In genomic region chr12:49263400-49263763, GRCh38 we compare ENCODE assay signal across 11 cellular contexts. TPM values are rescaled to one million over a fixed set of nuclear protein-coding genes. Genes with fewer than 3 reads are reported as not detected.
DNase-seq lines count a peak whose midpoint lies in the region; ATAC-seq and TF ChIP-seq lines count a peak whose summit lies in the region.
"Had no signal": no experiment of that assay in that cellular context is flagged by ENCODE, and none has a peak within 500 bp of the region (broad histone marks: within the 10 kb centered on the region; RNA-seq: fewer than 3 reads in every experiment).

No MANE protein-coding gene starts in this region.

- H3K9me3 Mint-ChIP-seq in Caco-2 (ENCODE audit: unreplicated experiment) (no peaks in the 10 kb centered on the region), nephron progenitor cell (peaks cover 4% of the 10 kb centered on the region)

- CTCF ChIA-PET in Caco-2 (lab: Charles Lee): interaction anchor here (0.6 to 2.1 kb wide), 4 partner anchors 34 to 132 kb away, joined by 3 to 11 read pairs (median 8); partner anchors contain the start of gene TUBA1B

- no peak overlapping the region for H2AFZ ChIP-seq in KMS-11 (ENCODE audit: low read depth)

- H3K4me2 ChIP-seq in KMS-11: peak overlapping the region; percentile 45

- H3K4me1 ChIP-seq in Caco-2: peaks cover 21% of the 10 kb centered on the region
- H3K4me1 ChIP-seq in KMS-11 (ENCODE audit: low read depth, poor library complexity, severe bottlenecking): peaks cover 50% of the 10 kb centered on the region
- peaks cover 58% of the 10 kb centered on the region for H3K4me1 ChIP-seq in adipocyte (ENCODE audit: control insufficient read depth, insufficient read depth, low read length)

- peak overlapping the region; percentile 86 for H3K4me3 Mint-ChIP-seq in Caco-2 (ENCODE audit: unreplicated experiment)
- H3K4me3 Mint-ChIP-seq in nephron progenitor cell: peak overlapping the region; percentile 87

- DNase-seq in Caco-2 (no peak), adipocyte (ENCODE audit: low read depth) (no peak), nephron progenitor cell (no peak), KBM-7 (no peak)
- DNase-seq in central memory CD4-positive, alpha-beta T cell: no peak
- DNase-seq: cortex of kidney, NCI-H2107 had no signal

- peak overlapping the region; percentile 11 for H3K4me3 ChIP-seq in Caco-2 (ENCODE audit: low read depth, low read length)
- H3K4me3 ChIP-seq in KMS-11 (IDR thresholded peaks at IDR 0.05; ENCODE audit: insufficient read depth, low read depth, low read length): no peak overlapping the region
- peak overlapping the region; percentile 96 for H3K4me3 ChIP-seq in adipocyte (ENCODE audit: low read length)

- in situ Hi-C loops in KBM-7 (cut with MboI; ENCODE audit: low pct_unique_long_range_greater_than_20kb, low sequenced_read_pairs): no loop called here

- no peak overlapping the region for H3K9ac ChIP-seq in KMS-11
- no peak overlapping the region for H3K9ac ChIP-seq in adipocyte (ENCODE audit: low read length)

- no peaks in the 10 kb centered on the region for H3K27me3 Mint-ChIP-seq in Caco-2 (ENCODE audit: insufficient read depth, unreplicated experiment)
- H3K27me3 Mint-ChIP-seq in nephron progenitor cell (ENCODE audit: low read depth, poor library complexity): peaks cover 11% of the 10 kb centered on the region

- H3K27me3 ChIP-seq in Caco-2 (replicated peaks; ENCODE audit: control insufficient read depth, insufficient read depth, low read length): no peaks in the 10 kb centered on the region
- H3K27me3 ChIP-seq in KMS-11 (ENCODE audit: insufficient read depth, low read depth): no peaks in the 10 kb centered on the region
- no peaks in the 10 kb centered on the region for H3K27me3 ChIP-seq in adipocyte (replicated peaks; ENCODE audit: control insufficient read depth, insufficient read depth, low read length)

- H4K20me1 ChIP-seq in KMS-11 (ENCODE audit: insufficient read depth): peaks cover 21% of the 10 kb centered on the region

- no peak overlapping the region for H3K27ac ChIP-seq in KMS-11

- H3K36me3 ChIP-seq in Caco-2 (ENCODE audit: control insufficient read depth, insufficient read depth, low read length) (no peaks in the 10 kb centered on the region), KMS-11 (ENCODE audit: insufficient read depth) (no peaks in the 10 kb centered on the region), adipocyte (ENCODE audit: control insufficient read depth, insufficient read depth, low read length, severe bottlenecking) (peaks cover 15% of the 10 kb centered on the region)

- peaks cover 48% of the 10 kb centered on the region for H3K36me3 Mint-ChIP-seq in Caco-2 (ENCODE audit: insufficient read depth, unreplicated experiment)
- H3K36me3 Mint-ChIP-seq in nephron progenitor cell (ENCODE audit: low read depth): peaks cover 18% of the 10 kb centered on the region

- ATAC-seq in HG02885 (IDR thresholded peaks at IDR 0.05; ENCODE audit: poor library complexity, unreplicated experiment): no peak
- no peak for ATAC-seq in GM21737 (IDR thresholded peaks at IDR 0.05; ENCODE audit: unreplicated experiment)

- TF ChIP-seq CTCF in Caco-2 (IDR thresholded peaks at IDR 0.05; ENCODE audit: insufficient read depth in 1 of 2, low read depth in 1 of 2, low read length in 1 of 2, severe bottlenecking in 1 of 2, unreplicated experiment in 1 of 2): no peak
- TF ChIP-seq CTCF in KMS-11 (conservative IDR thresholded peaks at IDR 0.05; ENCODE audit: low read depth, low read length): no peak
- TF ChIP-seq CTCF in nephron progenitor cell (IDR thresholded peaks at IDR 0.05): no peak

- intact Hi-C loops in Caco-2 (cut with micrococcal nuclease; ENCODE audit: unreplicated experiment): loop anchor here (10.0 kb wide), 1 partner anchor 549 kb away; the partner anchor contains the start of gene CCNT1

- H3K27ac Mint-ChIP-seq in Caco-2 (ENCODE audit: unreplicated experiment) (peak overlapping the region; percentile 89), nephron progenitor cell (no peak overlapping the region)

- POLR2A ChIA-PET in Caco-2 (lab: Charles Lee): interaction anchor here (0.6 kb wide), 1 partner anchor 262 kb away, joined by 3 read pairs; no protein-coding TSS in a partner anchor

- H3K79me2 ChIP-seq in KMS-11 (ENCODE audit: insufficient read depth, low read depth): peaks cover 35% of the 10 kb centered on the region

- H3K9me3 ChIP-seq in Caco-2 (no peaks in the 10 kb centered on the region), adipocyte (ENCODE audit: control insufficient read depth, low read length) (no peaks in the 10 kb centered on the region)

- no TSS peak for BruUV-seq in Caco-2 (replicated peaks; lab: Mats Ljungman, UMichigan)

- H3K4me1 Mint-ChIP-seq in Caco-2 (ENCODE audit: low read depth, unreplicated experiment): peaks cover 16% of the 10 kb centered on the region
- H3K4me1 Mint-ChIP-seq in nephron progenitor cell: peaks cover 30% of the 10 kb centered on the region

RNA-seq across cellular contexts. Expression of gene TUBA1C, which starts 1.5 kb away (rescaled TPM):
- 636 and 638 TPM in 2 replicates for total RNA-seq in Caco-2 (2022)

RNA-seq across cellular contexts. Expression of gene PRPH, which starts 31.6 kb away (rescaled TPM):
- 3.2 and 4.9 TPM in 2 replicates for total RNA-seq in Caco-2 (2022)
- total RNA-seq: SK-MEL-5 had no signal

RNA-seq across cellular contexts. Expression of gene TROAP, which starts 59.7 kb away (rescaled TPM):
- total RNA-seq in Caco-2 (2022): 134 and 135 TPM in 2 replicates
